In the genomic region with DNA sequence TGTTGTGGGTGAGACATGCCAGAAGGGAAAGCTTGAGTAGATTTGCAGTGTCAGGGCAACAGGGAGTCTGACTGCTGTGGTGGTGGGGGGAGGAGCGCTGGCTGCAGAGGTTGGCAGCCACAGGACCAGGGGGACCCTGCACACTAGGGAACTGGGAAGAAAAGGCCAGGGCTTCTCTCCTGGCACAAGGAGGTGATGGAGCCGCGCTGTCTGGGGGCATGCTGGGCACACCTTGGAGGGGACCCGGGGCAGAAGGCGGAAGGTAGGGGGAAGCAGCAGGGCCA, we compare ENCODE assay signal across 17 cellular contexts. TPM values are rescaled to one million over a fixed set of nuclear protein-coding genes. Genes with fewer than 3 reads are reported as not detected.
DNase-seq lines count a peak whose midpoint lies in the region; ATAC-seq, FAIRE-seq and TF ChIP-seq lines count a peak whose summit lies in the region.
"Had no signal": no experiment of that assay in that cellular context is flagged by ENCODE, and none has a peak within 500 bp of the region (broad histone marks: within the 10 kb centered on the region; RNA-seq: fewer than 3 reads in every experiment).

No MANE protein-coding gene starts in this region.

- H3K4me3 Mint-ChIP-seq in type B pancreatic cell: no peak overlapping the region
- H3K4me3 Mint-ChIP-seq: activated T-cell treated with anti-CD3 and anti-CD28 coated beads, Interleukin-2, amount 50 U/mL, for 4 hours; CD8-positive, alpha-beta T cell had no signal

- peak overlapping the region; percentile 59 for H3K27ac Mint-ChIP-seq in type B pancreatic cell
- H3K27ac Mint-ChIP-seq: CD8-positive, alpha-beta T cell had no signal

- H3K79me2 ChIP-seq in parathyroid adenoma: peaks cover 39% of the 10 kb centered on the region

- FAIRE-seq in pancreas (lab: Jason Lieb, UNC): no peak

- ATAC-seq in right cardiac atrium: no peak
- ATAC-seq in GM18519 (IDR thresholded peaks at IDR 0.05; ENCODE audit: low FRiP score, unreplicated experiment): no peak
- ATAC-seq in pancreas: no peak
- ATAC-seq: activated T-cell treated with anti-CD3 and anti-CD28 coated beads, Interleukin-2, amount 50 U/mL, for 4 hours; CD8-positive, alpha-beta T cell; left lobe of liver; upper lobe of right lung had no signal

- no peak overlapping the region for H3K4me3 ChIP-seq in cardiac muscle cell
- H3K4me3 ChIP-seq in right cardiac atrium (ENCODE audit: low read length): no peak overlapping the region
- no peak overlapping the region for H3K4me3 ChIP-seq in colonic mucosa
- H3K4me3 ChIP-seq in parathyroid adenoma (ENCODE audit: low read depth, low read length): no peak overlapping the region
- no peak overlapping the region for H3K4me3 ChIP-seq in foreskin fibroblast (ENCODE audit: low read depth in 1 of 2, low read length in 2 of 2)
- no peak overlapping the region for H3K4me3 ChIP-seq in pancreas
- H3K4me3 ChIP-seq: upper lobe of right lung had no signal

- no peaks in the 10 kb centered on the region for H3K4me1 Mint-ChIP-seq in type B pancreatic cell (ENCODE audit: unreplicated experiment)

- peaks cover 12% of the 10 kb centered on the region for H3K36me3 Mint-ChIP-seq in type B pancreatic cell

- H3K9ac ChIP-seq in colonic mucosa (ENCODE audit: low read depth in 2 of 2, low read length in 2 of 2) (peak overlapping the region in 1 of 2 donors; percentile 1), parathyroid adenoma (no peak overlapping the region)

- H2AFZ ChIP-seq in parathyroid adenoma: no peak overlapping the region

- DNase-seq in cardiac muscle cell (ENCODE audit: low read depth in 1 of 2, low spot score in 1 of 2) (no peak), right cardiac atrium (no peak), colonic mucosa (no peak), type B pancreatic cell (ENCODE audit: extremely low spot score, unreplicated experiment) (no peak), foreskin fibroblast (no peak), pancreas (no peak)
- DNase-seq: activated CD4-positive, alpha-beta T cell treated with anti-CD3 and anti-CD28 coated beads for 48 hours; activated T-cell treated with anti-CD3 and anti-CD28 coated beads, Interleukin-2, amount 50 U/mL, for 4 hours; CD8-positive, alpha-beta T cell; Kasumi-1; NCI-H1436; NCI-H345; SHP77 treated with DMSO at 0.1 percent for 48 hours; upper lobe of right lung had no signal

- H3K4me1 ChIP-seq in cardiac muscle cell (ENCODE audit: low read depth) (no peaks in the 10 kb centered on the region), right cardiac atrium (ENCODE audit: control insufficient read depth, insufficient read depth, low read length) (peaks cover 30% of the 10 kb centered on the region), colonic mucosa (peaks cover 19% of the 10 kb centered on the region), parathyroid adenoma (peaks cover 56% of the 10 kb centered on the region), pancreas (peaks cover 0 to 6% (median 4%) of the 10 kb centered on the region in 3 donors)

- peak overlapping the region; percentile 23 for H3K27ac ChIP-seq in cardiac muscle cell
- no peak overlapping the region for H3K27ac ChIP-seq in right cardiac atrium (ENCODE audit: low read length)
- peak overlapping the region; percentile 7 for H3K27ac ChIP-seq in colonic mucosa
- H3K27ac ChIP-seq in parathyroid adenoma: peak overlapping the region; percentile 60
- no peak overlapping the region for H3K27ac ChIP-seq in pancreas

- 92% methylated on average over 5 of the region's 5 CpGs for WGBS in right cardiac atrium
- 97 to 100% methylated on average over 5 of the region's 5 CpGs for WGBS in pancreas, 2 donors

- peaks cover 36% of the 10 kb centered on the region for H3K36me3 ChIP-seq in cardiac muscle cell
- peaks cover 16% of the 10 kb centered on the region for H3K36me3 ChIP-seq in colonic mucosa
- no peaks in the 10 kb centered on the region for H3K36me3 ChIP-seq in parathyroid adenoma (ENCODE audit: control insufficient read depth, insufficient read depth, low read length)
- H3K36me3 ChIP-seq in pancreas: peaks cover 3 to 25% (median 3%) of the 10 kb centered on the region in 3 donors

- H3K4me2 ChIP-seq in parathyroid adenoma (ENCODE audit: low read length): no peak overlapping the region

- TF ChIP-seq CTCF in cardiac muscle cell (IDR thresholded peaks at IDR 0.05; ENCODE audit: low read depth, low read length) (no peak), colonic mucosa (IDR thresholded peaks at IDR 0.05) (no peak), parathyroid adenoma (IDR thresholded peaks at IDR 0.05) (no peak), type B pancreatic cell (conservative IDR thresholded peaks at IDR 0.05) (no peak), foreskin fibroblast (IDR thresholded peaks at IDR 0.05; ENCODE audit: low read depth, low read length) (no peak), pancreas (IDR thresholded peaks at IDR 0.05) (no peak)

- H3K9me3 ChIP-seq in cardiac muscle cell (ENCODE audit: low read depth): no peaks in the 10 kb centered on the region
- H3K9me3 ChIP-seq in right cardiac atrium (ENCODE audit: control insufficient read depth, low read length): no peaks in the 10 kb centered on the region
- no peaks in the 10 kb centered on the region for H3K9me3 ChIP-seq in colonic mucosa
- H3K9me3 ChIP-seq in parathyroid adenoma (ENCODE audit: control insufficient read depth, low read length): no peaks in the 10 kb centered on the region
- H3K9me3 ChIP-seq in pancreas: no peaks in the 10 kb centered on the region
- H3K9me3 ChIP-seq: upper lobe of right lung had no signal

- H3K27me3 ChIP-seq in cardiac muscle cell (no peaks in the 10 kb centered on the region), right cardiac atrium (ENCODE audit: control insufficient read depth, insufficient read depth) (no peaks in the 10 kb centered on the region), colonic mucosa (no peaks in the 10 kb centered on the region), parathyroid adenoma (ENCODE audit: control insufficient read depth, insufficient read depth, low read length) (no peaks in the 10 kb centered on the region), pancreas (no peaks in the 10 kb centered on the region)
- H3K27me3 ChIP-seq: upper lobe of right lung had no signal

- no peaks in the 10 kb centered on the region for H3K27me3 Mint-ChIP-seq in type B pancreatic cell

- H3K9me3 Mint-ChIP-seq in type B pancreatic cell: no peaks in the 10 kb centered on the region
- H3K9me3 Mint-ChIP-seq: activated T-cell treated with anti-CD3 and anti-CD28 coated beads, Interleukin-2, amount 50 U/mL, for 4 hours; CD8-positive, alpha-beta T cell had no signal

- intact Hi-C loops in right cardiac atrium (cut with DNase I) (no loop called here), colonic mucosa (cut with DNase I) (no loop called here), pancreas (cut with DNase I) (no loop called here)

RNA-seq across cellular contexts. Expression of a gene that starts 13.9 kb away (rescaled TPM):
- 0.70 and 1.9 TPM in 2 replicates for total RNA-seq in cardiac muscle cell
- 4.0 and 4.6 TPM in 2 replicates for polyA plus RNA-seq in cardiac muscle cell
- under 1 TPM in 2 of 4 donors, not detected in 2; 0.11 to 0.17 TPM for total RNA-seq in right cardiac atrium
- 0.09 TPM for polyA plus RNA-seq in right cardiac atrium
- total RNA-seq in colonic mucosa: under 1 TPM; 0.53 to 0.82 TPM
- total RNA-seq in type B pancreatic cell (ENCODE audit: low replicate concordance): 5.1 and 9.4 TPM in 2 replicates
- total RNA-seq in pancreas: under 1 TPM in 4 of 6 donors, not detected in 2; 0.09 to 0.59 (median 0.17) TPM
- under 1 TPM in 1 of 2 donors, not detected in 1; 0.16 TPM for polyA plus RNA-seq in pancreas

RNA-seq across cellular contexts. Expression of a gene that starts 45.3 kb away (rescaled TPM):
- total RNA-seq in cardiac muscle cell (27.2 and 40.4 TPM in 2 replicates), right cardiac atrium (10 to 100 TPM; 11.3 to 22.1 (median 17.2) TPM), colonic mucosa (10 to 100 TPM in 1 of 2 donors, 1 to 10 TPM in 1; 4.4 to 10.5 TPM), type B pancreatic cell (ENCODE audit: low replicate concordance) (119 and 139 TPM in 2 replicates), pancreas (10 to 100 TPM in 5 of 6 donors, 1 to 10 TPM in 1; 8.4 to 29.4 (median 13.4) TPM)
- polyA plus RNA-seq in cardiac muscle cell (19.9 and 28.5 TPM in 2 replicates), right cardiac atrium (10.9 TPM), pancreas (1 to 10 TPM; 7.3 to 8.0 TPM)
- total RNA-seq: CD8-positive, alpha-beta T cell had no signal

Comparison
In these comparisons a context has a peak if more than half of its experiments do, and no peak if none do; other contexts are left out.
1. H3K27ac ChIP-seq: peak in cardiac muscle cell (single experiment), colonic mucosa (single experiment) and parathyroid adenoma (single experiment); none in right cardiac atrium (single experiment) and pancreas (0 of 4).